ENCODE assay signal across 9 cellular contexts in the genomic region with DNA sequence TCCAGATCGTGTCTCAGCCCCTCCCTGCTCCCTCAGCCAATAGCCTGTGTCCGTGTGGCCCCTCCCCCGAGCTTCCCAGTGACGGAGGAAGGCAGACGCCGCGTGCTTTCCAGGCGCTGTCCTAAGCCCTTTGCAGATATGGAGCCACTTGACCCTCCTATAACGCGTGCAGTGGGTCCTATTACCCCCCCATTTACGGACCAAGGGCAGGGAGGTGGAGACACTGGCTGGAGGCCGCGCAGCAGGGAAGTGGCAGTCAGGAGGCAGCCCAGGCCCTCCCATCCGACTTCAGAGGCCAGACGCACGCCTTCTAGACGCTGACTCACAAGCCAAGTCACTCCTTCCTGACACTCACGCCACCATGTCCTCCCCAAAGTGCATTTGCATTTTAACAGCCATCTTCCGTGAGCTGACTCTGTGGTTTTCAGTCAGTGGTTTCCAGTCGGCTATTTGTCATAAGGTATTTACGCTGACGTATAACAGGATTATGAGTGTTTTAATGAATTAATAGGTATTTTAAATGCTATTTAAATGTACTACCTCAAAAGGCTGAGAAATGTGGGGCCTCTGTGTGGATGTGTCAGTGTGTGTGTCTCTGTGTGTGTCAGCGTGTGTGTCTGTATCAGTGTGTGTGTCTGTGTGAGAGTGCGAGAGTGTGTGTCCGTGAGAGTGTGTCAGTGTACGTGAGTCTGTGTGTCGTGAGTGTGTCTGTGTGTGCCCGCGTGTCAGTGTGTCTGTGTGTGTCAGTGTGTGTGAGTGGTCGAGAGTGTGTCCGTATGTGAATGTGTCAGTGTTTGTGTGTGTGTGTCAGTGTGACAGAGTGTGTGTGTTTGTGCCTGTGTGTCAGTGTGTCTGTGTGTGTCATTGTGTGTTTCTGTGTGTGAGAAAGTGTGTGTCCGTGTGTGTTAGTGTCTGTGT.
DNase-seq lines count a peak whose midpoint lies in the region; ATAC-seq lines count a peak whose summit lies in the region.
"Had no signal": no experiment of that assay in that cellular context is flagged by ENCODE, and none has a peak within 500 bp of the region (broad histone marks: within the 10 kb centered on the region; RNA-seq: fewer than 3 reads in every experiment).

No MANE protein-coding gene starts in this region.

- ATAC-seq in GM19468 (IDR thresholded peaks at IDR 0.05; ENCODE audit: extremely low read depth, unreplicated experiment) (peak; percentile 96), HG03575 (IDR thresholded peaks at IDR 0.05; ENCODE audit: extremely low read depth, insufficient number of reproducible peaks, low FRiP score, unreplicated experiment) (peak; percentile 81)

- DNase-seq in CD4-positive, alpha-beta memory T cell: peak; percentile 88 to 97 (median 90)
- peak; percentile 70 to 98 (median 83) for DNase-seq in T-helper 1 cell
- peak; percentile 64 for DNase-seq in amniotic stem cell (lab: John Stamatoyannopoulos, UW)
- DNase-seq in iPS-NIHi11 (ENCODE audit: low spot score): peak; percentile 81
- DNase-seq in smooth muscle cell of the brain vasculature (ENCODE audit: low read depth, low spot score): peak; percentile 51
- no peak for DNase-seq in NCI-H446 (lab: John Stamatoyannopoulos, UW)

- H3K27ac ChIP-seq in CD4-positive, alpha-beta memory T cell (ENCODE audit: low read depth, low read length): peak overlapping the region; percentile 77
- H3K27ac ChIP-seq: cardiac muscle cell had no signal

- peaks cover 15% of the 10 kb centered on the region for H3K4me1 ChIP-seq in CD4-positive, alpha-beta memory T cell (ENCODE audit: insufficient read depth, low read length)

- POLR2A ChIA-PET in CD4-positive, alpha-beta memory T cell (lab: Charles Lee; ENCODE audit: partially characterized antibody): interaction anchor here (0.7 to 5.9 kb wide), 12 partner anchors 9 to 439 kb away, joined by 3 to 176 read pairs (median 4); partner anchors contain the start of genes INSIG1, PAXIP1 and RBM33

- intact Hi-C loops in CD4-positive, alpha-beta memory T cell (cut with micrococcal nuclease): loop anchor here (1.0 to 5.0 kb wide), 5 partner anchors 92 to 439 kb away; partner anchors contain the start of genes INSIG1, PAXIP1 and RBM33

- H3K9me3 ChIP-seq in CD4-positive, alpha-beta memory T cell (ENCODE audit: control insufficient read depth in 1 of 2, low read length in 2 of 2): no peaks in the 10 kb centered on the region

- CTCF ChIA-PET in CD4-positive, alpha-beta memory T cell (lab: Charles Lee; ENCODE audit: partially characterized antibody): interaction anchor here (0.8 to 2.2 kb wide), 8 partner anchors 12 to 291 kb away, joined by 3 to 23 read pairs (median 6); partner anchors contain the start of gene INSIG1

- peak overlapping the region; percentile 83 to 93 (median 88) for H3K4me3 Mint-ChIP-seq in CD4-positive, alpha-beta memory T cell

- no peaks in the 10 kb centered on the region for H3K27me3 Mint-ChIP-seq in CD4-positive, alpha-beta memory T cell

- H3K36me3 Mint-ChIP-seq in CD4-positive, alpha-beta memory T cell: peaks cover 0 to 2% of the 10 kb centered on the region in 2 donors

- H3K27me3 ChIP-seq in CD4-positive, alpha-beta memory T cell (ENCODE audit: insufficient read depth, low read length): no peaks in the 10 kb centered on the region
- H3K27me3 ChIP-seq: cardiac muscle cell had no signal

- peak overlapping the region; percentile 92 to 99 (median 96) for H3K27ac Mint-ChIP-seq in CD4-positive, alpha-beta memory T cell

- peaks cover 0 to 3% (median 0%) of the 10 kb centered on the region in 8 donors for H3K9me3 Mint-ChIP-seq in CD4-positive, alpha-beta memory T cell

- H3K36me3 ChIP-seq in CD4-positive, alpha-beta memory T cell (ENCODE audit: insufficient read depth, low read length): no peaks in the 10 kb centered on the region
- H3K36me3 ChIP-seq: cardiac muscle cell had no signal

- peak overlapping the region; percentile 66 to 89 for H3K4me3 ChIP-seq in CD4-positive, alpha-beta memory T cell (ENCODE audit: low read length in 2 of 2)
- H3K4me3 ChIP-seq: cardiac muscle cell had no signal

- peaks cover 15 to 27% (median 22%) of the 10 kb centered on the region in 4 donors for H3K4me1 Mint-ChIP-seq in CD4-positive, alpha-beta memory T cell

Comparison
In these comparisons a context has a peak if more than half of its experiments do, and no peak if none do; other contexts are left out.
1. DNase-seq: peak in CD4-positive, alpha-beta memory T cell (5 of 5), T-helper 1 cell (5 of 5), amniotic stem cell (single experiment), iPS-NIHi11 (single experiment) and smooth muscle cell of the brain vasculature (single experiment); none in NCI-H446 (0 of 2).